In the genomic region with DNA sequence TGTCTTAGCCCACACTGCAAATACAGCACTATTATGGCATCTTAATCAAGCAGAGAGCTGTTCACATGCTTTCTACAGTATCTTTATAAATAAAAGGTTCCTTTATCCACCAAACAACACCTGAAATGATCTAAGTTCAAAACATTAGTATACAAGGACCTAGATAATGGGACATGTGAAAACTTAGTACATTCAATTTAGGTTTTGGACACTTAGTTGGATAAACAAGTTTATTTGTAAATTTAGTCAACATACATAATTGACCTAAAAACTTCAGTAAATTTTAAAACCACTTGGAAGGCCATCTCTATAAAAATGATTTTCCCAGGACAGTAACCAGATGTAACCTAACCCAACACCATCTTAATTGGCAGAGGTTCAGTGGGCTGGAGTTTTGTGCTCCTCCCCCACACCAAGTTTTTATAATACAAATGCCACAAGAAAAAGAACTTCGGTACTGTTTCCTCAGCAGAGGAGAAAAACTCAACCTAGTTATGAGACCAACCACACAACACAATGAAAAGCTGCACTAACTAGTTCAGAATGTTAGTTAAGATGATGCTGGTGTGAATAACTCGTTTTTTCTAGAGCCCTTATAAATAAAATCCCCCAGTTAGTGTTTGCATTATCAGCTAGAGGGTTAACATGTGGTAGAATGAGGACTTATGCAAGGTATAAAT, we compare ENCODE assay signal across 7 cellular contexts. TPM values are rescaled to one million over a fixed set of nuclear protein-coding genes. Genes with fewer than 3 reads are reported as not detected.
DNase-seq lines count a peak whose midpoint lies in the region; ATAC-seq and FAIRE-seq lines count a peak whose summit lies in the region.

No MANE protein-coding gene starts in this region.

- FAIRE-seq in islet of Langerhans (lab: Jason Lieb, UNC): peak; percentile 5

- no peaks in the 10 kb centered on the region for H3K9me3 Mint-ChIP-seq in activated naive CD4-positive, alpha-beta T cell treated with anti-CD3 and anti-CD28 coated beads, Interleukin-2, amount 50 U/mL, for 72 hours
- H3K9me3 Mint-ChIP-seq in stimulated activated naive CD8-positive, alpha-beta T cell treated with anti-CD3 and anti-CD28 coated beads, Interleukin-15, amount 100 ng/mL, for 72 hours: no peaks in the 10 kb centered on the region

- no peaks in the 10 kb centered on the region for H3K27me3 ChIP-seq in HUES6 (ENCODE audit: control insufficient read depth, insufficient read depth, low read length)

- peaks cover 39% of the 10 kb centered on the region for H3K4me1 Mint-ChIP-seq in stimulated activated naive CD8-positive, alpha-beta T cell treated with anti-CD3 and anti-CD28 coated beads, Interleukin-15, amount 100 ng/mL, for 72 hours

- no peaks in the 10 kb centered on the region for H3K9me3 ChIP-seq in HUES6 (ENCODE audit: control insufficient read depth, insufficient read depth, low read depth, low read length)

- peak overlapping the region; percentile 99 for H3K27ac Mint-ChIP-seq in activated naive CD4-positive, alpha-beta T cell treated with anti-CD3 and anti-CD28 coated beads, Interleukin-2, amount 50 U/mL, for 72 hours
- peak overlapping the region; percentile 92 to 94 for H3K27ac Mint-ChIP-seq in stimulated activated naive CD8-positive, alpha-beta T cell treated with anti-CD3 and anti-CD28 coated beads, Interleukin-15, amount 100 ng/mL, for 72 hours

- peaks cover 29% of the 10 kb centered on the region for H3K36me3 ChIP-seq in HUES6 (ENCODE audit: control insufficient read depth, insufficient read depth, low read length)

- no peaks in the 10 kb centered on the region for H3K27me3 Mint-ChIP-seq in stimulated activated naive CD8-positive, alpha-beta T cell treated with anti-CD3 and anti-CD28 coated beads, Interleukin-15, amount 100 ng/mL, for 72 hours

- no peak for ATAC-seq in activated naive CD4-positive, alpha-beta T cell treated with anti-CD3 and anti-CD28 coated beads, Interleukin-2, amount 50 U/mL, for 72 hours
- no peak for ATAC-seq in stimulated activated naive CD8-positive, alpha-beta T cell treated with anti-CD3 and anti-CD28 coated beads, Interleukin-15, amount 100 ng/mL, for 72 hours
- ATAC-seq in HG02759 (IDR thresholded peaks at IDR 0.05; ENCODE audit: unreplicated experiment) (no peak), HG03097 (IDR thresholded peaks at IDR 0.05; ENCODE audit: low FRiP score, unreplicated experiment) (no peak), GM19324 (IDR thresholded peaks at IDR 0.05; ENCODE audit: low FRiP score, unreplicated experiment) (no peak)

- H3K4me3 Mint-ChIP-seq in stimulated activated naive CD8-positive, alpha-beta T cell treated with anti-CD3 and anti-CD28 coated beads, Interleukin-15, amount 100 ng/mL, for 72 hours: peak overlapping the region; percentile 77 to 82

- peaks cover 33 to 36% of the 10 kb centered on the region in 2 donors for H3K36me3 Mint-ChIP-seq in activated naive CD4-positive, alpha-beta T cell treated with anti-CD3 and anti-CD28 coated beads, Interleukin-2, amount 50 U/mL, for 72 hours

- no peak overlapping the region for H3K9ac ChIP-seq in HUES6 (ENCODE audit: low read length)

- DNase-seq in activated naive CD4-positive, alpha-beta T cell treated with anti-CD3 and anti-CD28 coated beads, Interleukin-2, amount 50 U/mL, for 72 hours (ENCODE audit: low spot score in 2 of 2): no peak
- DNase-seq in stimulated activated naive CD8-positive, alpha-beta T cell treated with anti-CD3 and anti-CD28 coated beads, Interleukin-15, amount 100 ng/mL, for 72 hours: no peak

- H3K4me3 ChIP-seq in HUES6 (ENCODE audit: low read depth, low read length): peak overlapping the region; percentile 38; the same call in 1 of the 2 replicates

- H3K27ac ChIP-seq in HUES6 (ENCODE audit: low read depth, low read length): no peak overlapping the region

- H3K4me1 ChIP-seq in HUES6 (ENCODE audit: control insufficient read depth, insufficient read depth, low read length): peaks cover 5% of the 10 kb centered on the region; the same call in 1 of the 2 replicates

RNA-seq across cellular contexts. Expression of gene UNK, which starts 7.2 kb away (rescaled TPM):
- total RNA-seq in activated naive CD4-positive, alpha-beta T cell treated with anti-CD3 and anti-CD28 coated beads, Interleukin-2, amount 50 U/mL, for 72 hours: 10 to 100 TPM; 15.3 to 29.3 TPM

RNA-seq across cellular contexts. Expression of gene GALK1, which starts 12.4 kb away (rescaled TPM):
- 10 to 100 TPM; 54.7 to 74.8 TPM for total RNA-seq in activated naive CD4-positive, alpha-beta T cell treated with anti-CD3 and anti-CD28 coated beads, Interleukin-2, amount 50 U/mL, for 72 hours

RNA-seq across cellular contexts. Expression of gene ITGB4, which starts 56.1 kb away (rescaled TPM):
- total RNA-seq in activated naive CD4-positive, alpha-beta T cell treated with anti-CD3 and anti-CD28 coated beads, Interleukin-2, amount 50 U/mL, for 72 hours: 1 to 10 TPM in 1 of 2 donors, under 1 TPM in 1; 0.76 to 1.1 TPM
